In the genomic region with DNA sequence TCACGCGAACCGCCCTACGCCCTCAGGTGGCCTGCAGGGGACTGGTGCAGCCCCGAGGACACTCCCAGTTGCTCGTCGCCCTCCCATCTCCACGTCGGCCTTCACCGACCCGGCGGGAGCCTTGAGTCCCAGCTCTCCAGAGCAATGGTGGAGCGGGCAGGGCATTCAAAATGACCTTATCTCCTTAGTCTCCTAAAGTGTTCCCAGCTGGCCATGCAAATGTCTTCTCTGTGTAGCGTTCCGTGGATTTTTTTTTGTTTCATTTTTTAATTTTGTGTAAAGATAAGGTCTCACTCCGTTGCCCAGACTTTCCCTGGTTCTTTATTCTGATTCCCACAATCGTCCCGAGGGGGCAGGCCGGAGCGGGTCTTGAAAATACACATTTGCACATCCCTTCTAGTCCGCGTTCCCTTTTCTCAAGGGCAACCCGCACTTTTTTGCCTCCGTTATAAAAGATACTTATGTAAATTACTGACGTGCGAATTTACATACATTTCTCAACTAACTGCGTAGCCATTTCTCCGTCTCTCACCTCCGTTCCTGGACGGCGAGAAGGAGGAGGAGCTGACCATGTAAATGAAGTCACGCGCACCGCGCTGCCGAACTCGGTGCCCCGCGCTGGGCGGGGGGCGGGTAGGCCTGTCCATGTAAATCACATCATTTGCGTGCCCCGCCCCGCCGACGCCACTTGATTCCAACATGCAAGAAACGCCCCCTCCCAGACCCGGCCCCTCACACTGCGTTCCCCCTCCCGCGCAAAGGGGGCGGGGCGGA, we compare ENCODE assay signal across 1 cellular context.
TF ChIP-seq lines count a peak whose summit lies in the region.

No MANE protein-coding gene starts in this region.

TF ChIP-seq in HepG2, 621 proteins besides CTCF, POLR2A, EP300 and RAD21 (continued from another document and continues in another):
- TF ChIP-seq, protein P1, sequence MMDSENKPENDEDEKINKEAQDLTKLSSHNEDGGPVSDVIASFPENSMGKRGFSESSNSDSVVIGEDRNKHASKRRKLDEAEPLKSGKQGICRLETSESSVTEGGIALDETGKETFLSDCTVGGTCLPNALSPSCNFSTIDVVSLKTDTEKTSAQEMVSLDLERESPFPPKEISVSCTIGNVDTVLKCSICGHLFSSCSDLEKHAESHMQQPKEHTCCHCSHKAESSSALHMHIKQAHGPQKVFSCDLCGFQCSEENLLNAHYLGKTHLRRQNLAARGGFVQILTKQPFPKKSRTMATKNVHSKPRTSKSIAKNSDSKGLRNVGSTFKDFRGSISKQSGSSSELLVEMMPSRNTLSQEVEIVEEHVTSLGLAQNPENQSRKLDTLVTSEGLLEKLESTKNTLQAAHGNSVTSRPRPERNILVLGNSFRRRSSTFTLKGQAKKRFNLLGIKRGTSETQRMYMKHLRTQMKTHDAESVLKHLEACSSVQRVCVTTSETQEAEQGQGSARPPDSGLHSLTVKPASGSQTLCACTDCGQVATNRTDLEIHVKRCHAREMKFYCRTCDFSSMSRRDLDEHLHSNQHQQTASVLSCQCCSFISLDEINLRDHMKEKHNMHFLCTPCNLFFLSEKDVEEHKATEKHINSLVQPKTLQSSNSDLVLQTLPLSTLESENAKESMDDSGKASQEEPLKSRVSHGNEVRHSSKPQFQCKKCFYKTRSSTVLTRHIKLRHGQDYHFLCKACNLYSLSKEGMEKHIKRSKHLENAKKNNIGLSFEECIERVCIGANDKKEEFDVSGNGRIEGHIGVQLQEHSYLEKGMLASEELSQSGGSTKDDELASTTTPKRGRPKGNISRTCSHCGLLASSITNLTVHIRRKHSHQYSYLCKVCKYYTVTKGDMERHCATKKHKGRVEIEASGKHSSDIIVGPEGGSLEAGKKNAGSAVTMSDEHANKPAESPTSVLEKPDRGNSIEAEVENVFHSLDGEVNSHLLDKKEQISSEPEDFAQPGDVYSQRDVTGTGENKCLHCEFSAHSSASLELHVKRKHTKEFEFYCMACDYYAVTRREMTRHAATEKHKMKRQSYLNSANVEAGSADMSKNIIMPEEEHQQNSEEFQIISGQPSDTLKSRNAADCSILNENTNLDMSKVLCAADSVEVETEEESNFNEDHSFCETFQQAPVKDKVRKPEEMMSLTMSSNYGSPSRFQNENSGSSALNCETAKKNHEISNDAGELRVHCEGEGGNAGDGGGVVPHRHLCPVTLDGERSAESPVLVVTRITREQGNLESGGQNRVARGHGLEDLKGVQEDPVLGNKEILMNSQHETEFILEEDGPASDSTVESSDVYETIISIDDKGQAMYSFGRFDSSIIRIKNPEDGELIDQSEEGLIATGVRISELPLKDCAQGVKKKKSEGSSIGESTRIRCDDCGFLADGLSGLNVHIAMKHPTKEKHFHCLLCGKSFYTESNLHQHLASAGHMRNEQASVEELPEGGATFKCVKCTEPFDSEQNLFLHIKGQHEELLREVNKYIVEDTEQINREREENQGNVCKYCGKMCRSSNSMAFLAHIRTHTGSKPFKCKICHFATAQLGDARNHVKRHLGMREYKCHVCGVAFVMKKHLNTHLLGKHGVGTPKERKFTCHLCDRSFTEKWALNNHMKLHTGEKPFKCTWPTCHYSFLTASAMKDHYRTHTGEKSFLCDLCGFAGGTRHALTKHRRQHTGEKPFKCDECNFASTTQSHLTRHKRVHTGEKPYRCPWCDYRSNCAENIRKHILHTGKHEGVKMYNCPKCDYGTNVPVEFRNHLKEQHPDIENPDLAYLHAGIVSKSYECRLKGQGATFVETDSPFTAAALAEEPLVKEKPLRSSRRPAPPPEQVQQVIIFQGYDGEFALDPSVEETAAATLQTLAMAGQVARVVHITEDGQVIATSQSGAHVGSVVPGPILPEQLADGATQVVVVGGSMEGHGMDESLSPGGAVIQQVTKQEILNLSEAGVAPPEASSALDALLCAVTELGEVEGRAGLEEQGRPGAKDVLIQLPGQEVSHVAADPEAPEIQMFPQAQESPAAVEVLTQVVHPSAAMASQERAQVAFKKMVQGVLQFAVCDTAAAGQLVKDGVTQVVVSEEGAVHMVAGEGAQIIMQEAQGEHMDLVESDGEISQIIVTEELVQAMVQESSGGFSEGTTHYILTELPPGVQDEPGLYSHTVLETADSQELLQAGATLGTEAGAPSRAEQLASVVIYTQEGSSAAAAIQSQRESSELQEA (CRISPR knock-in tag; IDR thresholded peaks at IDR 0.05; ENCODE audit: not compliant biosample characterization), result no peak
- TF ChIP-seq ZMYM3 (CRISPR knock-in tag; IDR thresholded peaks at IDR 0.05) (no peak), RBM39 (IDR thresholded peaks at IDR 0.05; ENCODE audit: low read depth, low read length, poor library complexity, severe bottlenecking) (no peak), ZNF549 (CRISPR knock-in tag; IDR thresholded peaks at IDR 0.05) (no peak), ZNF878 (CRISPR knock-in tag; IDR thresholded peaks at IDR 0.05) (no peak), TSC22D2 (CRISPR knock-in tag; IDR thresholded peaks at IDR 0.05; ENCODE audit: borderline replicate concordance) (no peak), FOXP1 (IDR thresholded peaks at IDR 0.05) (no peak), FOXP1 (CRISPR knock-in tag; IDR thresholded peaks at IDR 0.05) (no peak), SIN3A (IDR thresholded peaks at IDR 0.05; ENCODE audit: borderline replicate concordance, low read depth, low read length) (no peak; the same call in 1 of the 2 replicates), MXI1 (IDR thresholded peaks at IDR 0.05; ENCODE audit: borderline replicate concordance, low read depth, low read length) (peak; percentile 75; the same call in 1 of the 3 replicates), ZC3H4 (CRISPR knock-in tag; IDR thresholded peaks at IDR 0.05; ENCODE audit: borderline replicate concordance) (no peak), HOXA9 (CRISPR knock-in tag; IDR thresholded peaks at IDR 0.05; ENCODE audit: borderline replicate concordance) (no peak), NR2F2 (IDR thresholded peaks at IDR 0.05; ENCODE audit: borderline replicate concordance, low read depth) (no peak), ZNF333 (CRISPR knock-in tag; IDR thresholded peaks at IDR 0.05; ENCODE audit: borderline replicate concordance) (no peak), ZBTB3 (CRISPR knock-in tag; IDR thresholded peaks at IDR 0.05; ENCODE audit: borderline replicate concordance, low read depth) (no peak), MED1 (CRISPR knock-in tag; IDR thresholded peaks at IDR 0.05) (peak; percentile 78), EEA1 (CRISPR knock-in tag; IDR thresholded peaks at IDR 0.05; ENCODE audit: borderline replicate concordance) (no peak), ZNF430 (CRISPR knock-in tag; IDR thresholded peaks at IDR 0.05) (no peak), REPIN1 (CRISPR knock-in tag; IDR thresholded peaks at IDR 0.05; ENCODE audit: borderline replicate concordance, low read depth) (peak; percentile 59; the same call in 1 of the 2 replicates), ZNF839 (CRISPR knock-in tag; IDR thresholded peaks at IDR 0.05; ENCODE audit: borderline replicate concordance) (no peak), ARHGAP35 (CRISPR knock-in tag; IDR thresholded peaks at IDR 0.05; ENCODE audit: borderline replicate concordance) (no peak), ZFP36L2 (CRISPR knock-in tag; IDR thresholded peaks at IDR 0.05) (no peak), POLR2AphosphoS5 (IDR thresholded peaks at IDR 0.05; ENCODE audit: low read depth, low read length) (peak; percentile 56), TBX3 (IDR thresholded peaks at IDR 0.05; ENCODE audit: borderline replicate concordance) (no peak), RXRB (CRISPR knock-in tag; IDR thresholded peaks at IDR 0.05; ENCODE audit: borderline replicate concordance) (no peak; the same call in 1 of the 2 replicates), ADNP (CRISPR knock-in tag; IDR thresholded peaks at IDR 0.05) (no peak; the same call in 1 of the 2 replicates), KMT2A (CRISPR knock-in tag; IDR thresholded peaks at IDR 0.05) (0 out of 2 replicates have a peak, but pooled peaks have one; percentile 13), ZNF256 (CRISPR knock-in tag; conservative IDR thresholded peaks at IDR 0.05) (peak; percentile 88; the same call in 1 of the 2 replicates), ZNF121 (CRISPR knock-in tag; IDR thresholded peaks at IDR 0.05) (no peak), HMG20A (CRISPR knock-in tag; IDR thresholded peaks at IDR 0.05; ENCODE audit: borderline replicate concordance) (0 out of 2 replicates have a peak, but pooled peaks have one; percentile 20), GATA4 (IDR thresholded peaks at IDR 0.05; ENCODE audit: borderline replicate concordance, low read depth) (no peak), HHEX (CRISPR knock-in tag; IDR thresholded peaks at IDR 0.05) (no peak), EED (CRISPR knock-in tag; IDR thresholded peaks at IDR 0.05) (no peak), ZNF33A (CRISPR knock-in tag; IDR thresholded peaks at IDR 0.05; ENCODE audit: borderline replicate concordance) (no peak)
- TF ChIP-seq, protein P2, sequence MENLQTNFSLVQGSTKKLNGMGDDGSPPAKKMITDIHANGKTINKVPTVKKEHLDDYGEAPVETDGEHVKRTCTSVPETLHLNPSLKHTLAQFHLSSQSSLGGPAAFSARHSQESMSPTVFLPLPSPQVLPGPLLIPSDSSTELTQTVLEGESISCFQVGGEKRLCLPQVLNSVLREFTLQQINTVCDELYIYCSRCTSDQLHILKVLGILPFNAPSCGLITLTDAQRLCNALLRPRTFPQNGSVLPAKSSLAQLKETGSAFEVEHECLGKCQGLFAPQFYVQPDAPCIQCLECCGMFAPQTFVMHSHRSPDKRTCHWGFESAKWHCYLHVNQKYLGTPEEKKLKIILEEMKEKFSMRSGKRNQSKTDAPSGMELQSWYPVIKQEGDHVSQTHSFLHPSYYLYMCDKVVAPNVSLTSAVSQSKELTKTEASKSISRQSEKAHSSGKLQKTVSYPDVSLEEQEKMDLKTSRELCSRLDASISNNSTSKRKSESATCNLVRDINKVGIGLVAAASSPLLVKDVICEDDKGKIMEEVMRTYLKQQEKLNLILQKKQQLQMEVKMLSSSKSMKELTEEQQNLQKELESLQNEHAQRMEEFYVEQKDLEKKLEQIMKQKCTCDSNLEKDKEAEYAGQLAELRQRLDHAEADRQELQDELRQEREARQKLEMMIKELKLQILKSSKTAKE (CRISPR knock-in tag; IDR thresholded peaks at IDR 0.05; ENCODE audit: borderline replicate concordance), result no peak
- TF ChIP-seq, protein P3, sequence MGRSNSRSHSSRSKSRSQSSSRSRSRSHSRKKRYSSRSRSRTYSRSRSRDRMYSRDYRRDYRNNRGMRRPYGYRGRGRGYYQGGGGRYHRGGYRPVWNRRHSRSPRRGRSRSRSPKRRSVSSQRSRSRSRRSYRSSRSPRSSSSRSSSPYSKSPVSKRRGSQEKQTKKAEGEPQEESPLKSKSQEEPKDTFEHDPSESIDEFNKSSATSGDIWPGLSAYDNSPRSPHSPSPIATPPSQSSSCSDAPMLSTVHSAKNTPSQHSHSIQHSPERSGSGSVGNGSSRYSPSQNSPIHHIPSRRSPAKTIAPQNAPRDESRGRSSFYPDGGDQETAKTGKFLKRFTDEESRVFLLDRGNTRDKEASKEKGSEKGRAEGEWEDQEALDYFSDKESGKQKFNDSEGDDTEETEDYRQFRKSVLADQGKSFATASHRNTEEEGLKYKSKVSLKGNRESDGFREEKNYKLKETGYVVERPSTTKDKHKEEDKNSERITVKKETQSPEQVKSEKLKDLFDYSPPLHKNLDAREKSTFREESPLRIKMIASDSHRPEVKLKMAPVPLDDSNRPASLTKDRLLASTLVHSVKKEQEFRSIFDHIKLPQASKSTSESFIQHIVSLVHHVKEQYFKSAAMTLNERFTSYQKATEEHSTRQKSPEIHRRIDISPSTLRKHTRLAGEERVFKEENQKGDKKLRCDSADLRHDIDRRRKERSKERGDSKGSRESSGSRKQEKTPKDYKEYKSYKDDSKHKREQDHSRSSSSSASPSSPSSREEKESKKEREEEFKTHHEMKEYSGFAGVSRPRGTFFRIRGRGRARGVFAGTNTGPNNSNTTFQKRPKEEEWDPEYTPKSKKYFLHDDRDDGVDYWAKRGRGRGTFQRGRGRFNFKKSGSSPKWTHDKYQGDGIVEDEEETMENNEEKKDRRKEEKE (IDR thresholded peaks at IDR 0.05), result no peak
- TF ChIP-seq, protein P4, sequence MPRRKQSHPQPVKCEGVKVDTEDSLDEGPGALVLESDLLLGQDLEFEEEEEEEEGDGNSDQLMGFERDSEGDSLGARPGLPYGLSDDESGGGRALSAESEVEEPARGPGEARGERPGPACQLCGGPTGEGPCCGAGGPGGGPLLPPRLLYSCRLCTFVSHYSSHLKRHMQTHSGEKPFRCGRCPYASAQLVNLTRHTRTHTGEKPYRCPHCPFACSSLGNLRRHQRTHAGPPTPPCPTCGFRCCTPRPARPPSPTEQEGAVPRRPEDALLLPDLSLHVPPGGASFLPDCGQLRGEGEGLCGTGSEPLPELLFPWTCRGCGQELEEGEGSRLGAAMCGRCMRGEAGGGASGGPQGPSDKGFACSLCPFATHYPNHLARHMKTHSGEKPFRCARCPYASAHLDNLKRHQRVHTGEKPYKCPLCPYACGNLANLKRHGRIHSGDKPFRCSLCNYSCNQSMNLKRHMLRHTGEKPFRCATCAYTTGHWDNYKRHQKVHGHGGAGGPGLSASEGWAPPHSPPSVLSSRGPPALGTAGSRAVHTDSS (CRISPR knock-in tag; conservative IDR thresholded peaks at IDR 0.05), result peak; percentile 35; the same call in 1 of the 2 replicates
- TF ChIP-seq, protein P5, sequence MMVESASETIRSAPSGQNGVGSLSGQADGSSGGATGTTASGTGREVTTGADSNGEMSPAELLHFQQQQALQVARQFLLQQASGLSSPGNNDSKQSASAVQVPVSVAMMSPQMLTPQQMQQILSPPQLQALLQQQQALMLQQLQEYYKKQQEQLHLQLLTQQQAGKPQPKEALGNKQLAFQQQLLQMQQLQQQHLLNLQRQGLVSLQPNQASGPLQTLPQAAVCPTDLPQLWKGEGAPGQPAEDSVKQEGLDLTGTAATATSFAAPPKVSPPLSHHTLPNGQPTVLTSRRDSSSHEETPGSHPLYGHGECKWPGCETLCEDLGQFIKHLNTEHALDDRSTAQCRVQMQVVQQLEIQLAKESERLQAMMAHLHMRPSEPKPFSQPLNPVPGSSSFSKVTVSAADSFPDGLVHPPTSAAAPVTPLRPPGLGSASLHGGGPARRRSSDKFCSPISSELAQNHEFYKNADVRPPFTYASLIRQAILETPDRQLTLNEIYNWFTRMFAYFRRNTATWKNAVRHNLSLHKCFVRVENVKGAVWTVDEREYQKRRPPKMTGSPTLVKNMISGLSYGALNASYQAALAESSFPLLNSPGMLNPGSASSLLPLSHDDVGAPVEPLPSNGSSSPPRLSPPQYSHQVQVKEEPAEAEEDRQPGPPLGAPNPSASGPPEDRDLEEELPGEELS (CRISPR knock-in tag; IDR thresholded peaks at IDR 0.05), result peak; percentile 56
- TF ChIP-seq, protein P6, sequence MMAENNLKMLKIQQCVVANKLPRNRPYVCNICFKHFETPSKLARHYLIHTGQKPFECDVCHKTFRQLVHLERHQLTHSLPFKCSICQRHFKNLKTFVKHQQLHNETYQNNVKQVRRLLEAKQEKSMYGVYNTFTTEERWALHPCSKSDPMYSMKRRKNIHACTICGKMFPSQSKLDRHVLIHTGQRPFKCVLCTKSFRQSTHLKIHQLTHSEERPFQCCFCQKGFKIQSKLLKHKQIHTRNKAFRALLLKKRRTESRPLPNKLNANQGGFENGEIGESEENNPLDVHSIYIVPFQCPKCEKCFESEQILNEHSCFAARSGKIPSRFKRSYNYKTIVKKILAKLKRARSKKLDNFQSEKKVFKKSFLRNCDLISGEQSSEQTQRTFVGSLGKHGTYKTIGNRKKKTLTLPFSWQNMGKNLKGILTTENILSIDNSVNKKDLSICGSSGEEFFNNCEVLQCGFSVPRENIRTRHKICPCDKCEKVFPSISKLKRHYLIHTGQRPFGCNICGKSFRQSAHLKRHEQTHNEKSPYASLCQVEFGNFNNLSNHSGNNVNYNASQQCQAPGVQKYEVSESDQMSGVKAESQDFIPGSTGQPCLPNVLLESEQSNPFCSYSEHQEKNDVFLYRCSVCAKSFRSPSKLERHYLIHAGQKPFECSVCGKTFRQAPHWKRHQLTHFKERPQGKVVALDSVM (CRISPR knock-in tag; IDR thresholded peaks at IDR 0.05), result peak; percentile 87; the same call in 1 of the 2 replicates
- TF ChIP-seq, protein P7, sequence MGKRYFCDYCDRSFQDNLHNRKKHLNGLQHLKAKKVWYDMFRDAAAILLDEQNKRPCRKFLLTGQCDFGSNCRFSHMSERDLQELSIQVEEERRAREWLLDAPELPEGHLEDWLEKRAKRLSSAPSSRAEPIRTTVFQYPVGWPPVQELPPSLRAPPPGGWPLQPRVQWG (CRISPR knock-in tag; IDR thresholded peaks at IDR 0.05; ENCODE audit: borderline replicate concordance, low read depth), result no peak
